Comparison of ENCODE assay signal across 8 cellular contexts in genomic region chr1:229271448-229272120, GRCh38. TPM values are rescaled to one million over a fixed set of nuclear protein-coding genes. Genes with fewer than 3 reads are reported as not detected.
DNase-seq lines count a peak whose midpoint lies in the region; ATAC-seq and TF ChIP-seq lines count a peak whose summit lies in the region.

No MANE protein-coding gene starts in this region.

- peak overlapping the region; percentile 90 to 91 for H3K27ac Mint-ChIP-seq in stimulated activated naive CD8-positive, alpha-beta T cell treated with anti-CD3 and anti-CD28 coated beads, Interleukin-15, amount 100 ng/mL, for 72 hours

- no peaks in the 10 kb centered on the region for H3K27me3 Mint-ChIP-seq in stimulated activated naive CD8-positive, alpha-beta T cell treated with anti-CD3 and anti-CD28 coated beads, Interleukin-15, amount 100 ng/mL, for 72 hours

- H3K4me3 ChIP-seq in Jurkat, Clone E6-1 (ENCODE audit: low read length), result peak overlapping the region; percentile 80
- H3K4me3 ChIP-seq in WERI-Rb-1 (ENCODE audit: low read depth, low read length) (peak overlapping the region; percentile 58), ectodermal cell (ENCODE audit: insufficient read depth, low read depth, low read length) (peak overlapping the region; percentile 63), mesodermal cell (ENCODE audit: extremely low read depth, insufficient read depth, low read length, poor library complexity, severe bottlenecking) (peak overlapping the region; percentile 61)

- peaks cover 29% of the 10 kb centered on the region for H3K4me1 Mint-ChIP-seq in stimulated activated naive CD8-positive, alpha-beta T cell treated with anti-CD3 and anti-CD28 coated beads, Interleukin-15, amount 100 ng/mL, for 72 hours

- H3K4me1 ChIP-seq in ectodermal cell (ENCODE audit: control insufficient read depth, insufficient read depth, low read length) (peaks cover 6% of the 10 kb centered on the region), mesodermal cell (ENCODE audit: control insufficient read depth, insufficient read depth, low read length, poor library complexity, severe bottlenecking) (peaks cover 7% of the 10 kb centered on the region)

- no peak for TF ChIP-seq CTCF in WERI-Rb-1 (IDR thresholded peaks at IDR 0.05; ENCODE audit: low read depth, low read length)

- DNase-seq in ELF-1 (ENCODE audit: low read depth, low spot score) (peak; percentile 18), WERI-Rb-1 (no peak), NCI-H1436 treated with DMSO at 0.1 percent for 48 hours (lab: John Stamatoyannopoulos, UW) (no peak)
- no peak for DNase-seq in Jurkat, Clone E6-1 (ENCODE audit: low read depth, low spot score)
- DNase-seq in stimulated activated naive CD8-positive, alpha-beta T cell treated with anti-CD3 and anti-CD28 coated beads, Interleukin-15, amount 100 ng/mL, for 72 hours, result no peak

- H3K27me3 ChIP-seq in WERI-Rb-1 (ENCODE audit: insufficient read depth, low read depth, severe bottlenecking) (no peaks in the 10 kb centered on the region), ectodermal cell (ENCODE audit: control insufficient read depth, insufficient read depth, low read length, poor library complexity, severe bottlenecking) (no peaks in the 10 kb centered on the region)

- H3K9me3 ChIP-seq in WERI-Rb-1 (ENCODE audit: severe bottlenecking) (no peaks in the 10 kb centered on the region), ectodermal cell (ENCODE audit: control insufficient read depth, low read length) (no peaks in the 10 kb centered on the region), mesodermal cell (ENCODE audit: control insufficient read depth, low read length) (peaks cover 8% of the 10 kb centered on the region)

- ATAC-seq in GM21526 (IDR thresholded peaks at IDR 0.05; ENCODE audit: low FRiP score, unreplicated experiment), result peak; percentile 32
- peak; percentile 85 for ATAC-seq in stimulated activated naive CD8-positive, alpha-beta T cell treated with anti-CD3 and anti-CD28 coated beads, Interleukin-15, amount 100 ng/mL, for 72 hours

- H3K4me3 Mint-ChIP-seq in stimulated activated naive CD8-positive, alpha-beta T cell treated with anti-CD3 and anti-CD28 coated beads, Interleukin-15, amount 100 ng/mL, for 72 hours, result peak overlapping the region; percentile 90 to 91

- H3K36me3 ChIP-seq in WERI-Rb-1, result no peaks in the 10 kb centered on the region
- no peaks in the 10 kb centered on the region for H3K36me3 ChIP-seq in ectodermal cell (ENCODE audit: control insufficient read depth, insufficient read depth, low read length)
- H3K36me3 ChIP-seq in mesodermal cell (ENCODE audit: control insufficient read depth, insufficient read depth, low read length), result no peaks in the 10 kb centered on the region

- peaks cover 5 to 6% of the 10 kb centered on the region in 2 donors for H3K9me3 Mint-ChIP-seq in stimulated activated naive CD8-positive, alpha-beta T cell treated with anti-CD3 and anti-CD28 coated beads, Interleukin-15, amount 100 ng/mL, for 72 hours

- H3K27ac ChIP-seq in WERI-Rb-1 (peak overlapping the region; percentile 44), ectodermal cell (ENCODE audit: insufficient read depth, low read depth, low read length, poor library complexity, severe bottlenecking) (no peak overlapping the region), mesodermal cell (ENCODE audit: low read depth, low read length, severe bottlenecking) (peak overlapping the region; percentile 17)

- 2% methylated on average over 31 of the region's 31 CpGs for WGBS in ectodermal cell, 2 experiments
- 1 to 6% methylated on average over 10 to 28 of the region's 31 CpGs for WGBS in mesodermal cell (ENCODE audit: insufficient coverage in 2 of 2), 2 experiments

RNA-seq across cellular contexts. Expression of gene RAB4A, which starts 0.7 kb away (rescaled TPM):
- 44.2 TPM for polyA plus RNA-seq in Jurkat, Clone E6-1 (2012; ENCODE audit: insufficient read depth, insufficient read length)
- polyA plus RNA-seq in ectodermal cell (2013, experiment 1 of 4), result 54.3 TPM
- 56.1 TPM for polyA plus RNA-seq in ectodermal cell (2013, experiment 2 of 4)
- polyA plus RNA-seq in ectodermal cell (2013, experiment 3 of 4), result 54.9 TPM
- polyA plus RNA-seq in ectodermal cell (2013, experiment 4 of 4), result 55.7 TPM
- polyA plus RNA-seq in mesodermal cell (2013, experiment 1 of 2), result 45.7 TPM
- 47.0 TPM for polyA plus RNA-seq in mesodermal cell (2013, experiment 2 of 2)
